ENCODE assay signal across 15 cellular contexts in genomic region chr7:43621729-43622448, GRCh38. TPM values are rescaled to one million over a fixed set of nuclear protein-coding genes. Genes with fewer than 3 reads are reported as not detected.
DNase-seq lines count a peak whose midpoint lies in the region; ATAC-seq and TF ChIP-seq lines count a peak whose summit lies in the region.
"Had no signal": no experiment of that assay in that cellular context is flagged by ENCODE, and none has a peak within 500 bp of the region (broad histone marks: within the 10 kb centered on the region; RNA-seq: fewer than 3 reads in every experiment).

No MANE protein-coding gene starts in this region.

- TF ChIP-seq POLR2A in gastrocnemius medialis (IDR thresholded peaks at IDR 0.05), result no peak

- no peaks in the 10 kb centered on the region for H3K27me3 ChIP-seq in effector memory CD4-positive, alpha-beta T cell (replicated peaks; ENCODE audit: control insufficient read depth, insufficient read depth, low read length, poor library complexity, severe bottlenecking)
- H3K27me3 ChIP-seq in gastrocnemius medialis, result no peaks in the 10 kb centered on the region
- H3K27me3 ChIP-seq: esophagus squamous epithelium, vagina had no signal

- H3K9me3 Mint-ChIP-seq in activated T-cell treated with anti-CD3 and anti-CD28 coated beads, Interleukin-2, amount 50 U/mL, for 4 hours, result no peaks in the 10 kb centered on the region
- H3K9me3 Mint-ChIP-seq in T-helper 1 cell treated with Interleukin-12 subunit alpha and Interleukin-12 subunit beta and Interleukin-4 antibody, amounts not matched to agents 30 μg/mL and 1 μg/mL, for 36 hours, result no peaks in the 10 kb centered on the region
- no peaks in the 10 kb centered on the region for H3K9me3 Mint-ChIP-seq in stimulated activated naive B cell treated with anti-CD40 and anti-IgM and Interleukin-4, amounts not matched to agents 10 μg/mL and 1 μg/mL and 100 μg/mL, for 72 hours
- H3K9me3 Mint-ChIP-seq: H9 had no signal

- H3K4me3 ChIP-seq in effector memory CD4-positive, alpha-beta T cell (ENCODE audit: insufficient read depth, low read depth, low read length, poor library complexity, severe bottlenecking), result no peak overlapping the region
- H3K4me3 ChIP-seq in gastrocnemius medialis, result no peak overlapping the region
- H3K4me3 ChIP-seq: esophagus squamous epithelium, PC-9, vagina had no signal

- in situ Hi-C loops in gastrocnemius medialis (cut with MboI; ENCODE audit: low sequenced_read_pairs in 4 of 4), result no loop called here

- H3K36me3 ChIP-seq in effector memory CD4-positive, alpha-beta T cell (ENCODE audit: control insufficient read depth, insufficient read depth, low read length), result peaks cover 45% of the 10 kb centered on the region
- peaks cover 0 to 32% of the 10 kb centered on the region in 2 donors for H3K36me3 ChIP-seq in gastrocnemius medialis

- H3K4me3 Mint-ChIP-seq in activated T-cell treated with anti-CD3 and anti-CD28 coated beads, Interleukin-2, amount 50 U/mL, for 4 hours, result peak overlapping the region; percentile 62
- peak overlapping the region; percentile 18 for H3K4me3 Mint-ChIP-seq in T-helper 1 cell treated with Interleukin-12 subunit alpha and Interleukin-12 subunit beta and Interleukin-4 antibody, amounts not matched to agents 30 μg/mL and 1 μg/mL, for 36 hours
- peak overlapping the region; percentile 9 to 30 for H3K4me3 Mint-ChIP-seq in stimulated activated naive B cell treated with anti-CD40 and anti-IgM and Interleukin-4, amounts not matched to agents 10 μg/mL and 1 μg/mL and 100 μg/mL, for 72 hours
- H3K4me3 Mint-ChIP-seq: H9 had no signal

- peaks cover 40% of the 10 kb centered on the region for H3K36me3 Mint-ChIP-seq in activated T-cell treated with anti-CD3 and anti-CD28 coated beads, Interleukin-2, amount 50 U/mL, for 4 hours (ENCODE audit: insufficient read depth)
- peaks cover 46% of the 10 kb centered on the region for H3K36me3 Mint-ChIP-seq in T-helper 1 cell treated with Interleukin-12 subunit alpha and Interleukin-12 subunit beta and Interleukin-4 antibody, amounts not matched to agents 30 μg/mL and 1 μg/mL, for 36 hours (ENCODE audit: low read depth)
- peaks cover 24 to 43% of the 10 kb centered on the region in 2 donors for H3K36me3 Mint-ChIP-seq in stimulated activated naive B cell treated with anti-CD40 and anti-IgM and Interleukin-4, amounts not matched to agents 10 μg/mL and 1 μg/mL and 100 μg/mL, for 72 hours

- no peaks in the 10 kb centered on the region for H3K27me3 Mint-ChIP-seq in activated T-cell treated with anti-CD3 and anti-CD28 coated beads, Interleukin-2, amount 50 U/mL, for 4 hours (ENCODE audit: low read depth)
- no peaks in the 10 kb centered on the region for H3K27me3 Mint-ChIP-seq in T-helper 1 cell treated with Interleukin-12 subunit alpha and Interleukin-12 subunit beta and Interleukin-4 antibody, amounts not matched to agents 30 μg/mL and 1 μg/mL, for 36 hours (ENCODE audit: low read depth)
- H3K27me3 Mint-ChIP-seq in stimulated activated naive B cell treated with anti-CD40 and anti-IgM and Interleukin-4, amounts not matched to agents 10 μg/mL and 1 μg/mL and 100 μg/mL, for 72 hours, result no peaks in the 10 kb centered on the region

- intact Hi-C loops in gastrocnemius medialis (cut with DNase I; ENCODE audit: low total_unique reads), result no loop called here

- ATAC-seq in activated T-cell treated with anti-CD3 and anti-CD28 coated beads, Interleukin-2, amount 50 U/mL, for 4 hours, result peak; percentile 71 to 78
- ATAC-seq in stimulated activated naive B cell treated with anti-CD40 and anti-IgM and Interleukin-4, amounts not matched to agents 10 μg/mL and 1 μg/mL and 100 μg/mL, for 72 hours (replicated peaks), result peak; percentile 64 to 68
- no peak for ATAC-seq in gastrocnemius medialis

- no peak for DNase-seq in activated T-cell treated with anti-CD3 and anti-CD28 coated beads, Interleukin-2, amount 50 U/mL, for 4 hours
- DNase-seq in activated T-cell treated with anti-CD3 and anti-CD28 coated beads, Interleukin-2, amount 50 U/mL, for 48 hours, result no peak
- DNase-seq in effector memory CD4-positive, alpha-beta T cell, result no peak
- no peak for DNase-seq in stimulated activated naive B cell treated with anti-CD40 and anti-IgM and Interleukin-4, amounts not matched to agents 10 μg/mL and 1 μg/mL and 100 μg/mL, for 72 hours
- DNase-seq in SW 1271 (lab: John Stamatoyannopoulos, UW) (no peak), gastrocnemius medialis (no peak), DMS 273 treated with DMSO at 0.1 percent for 48 hours (lab: John Stamatoyannopoulos, UW) (no peak)
- DNase-seq: activated CD8-positive, alpha-beta memory T cell treated with anti-CD3 and anti-CD28 coated beads, Interleukin-2, amount 50 U/mL, for 4 hours; esophagus squamous epithelium; H9; NCI-H226; PC-9 had no signal

- H3K27ac ChIP-seq in effector memory CD4-positive, alpha-beta T cell (ENCODE audit: insufficient read depth, low read length, poor library complexity, severe bottlenecking), result peak overlapping the region; percentile 11
- no peak overlapping the region for H3K27ac ChIP-seq in gastrocnemius medialis
- H3K27ac ChIP-seq: esophagus squamous epithelium, parathyroid adenoma, PC-9, vagina had no signal

- H3K27ac Mint-ChIP-seq in T-helper 1 cell treated with Interleukin-12 subunit alpha and Interleukin-12 subunit beta and Interleukin-4 antibody, amounts not matched to agents 30 μg/mL and 1 μg/mL, for 36 hours, result peak overlapping the region; percentile 46
- H3K27ac Mint-ChIP-seq in stimulated activated naive B cell treated with anti-CD40 and anti-IgM and Interleukin-4, amounts not matched to agents 10 μg/mL and 1 μg/mL and 100 μg/mL, for 72 hours, result peak overlapping the region; percentile 2

- peaks cover 58% of the 10 kb centered on the region for H3K4me1 Mint-ChIP-seq in activated T-cell treated with anti-CD3 and anti-CD28 coated beads, Interleukin-2, amount 50 U/mL, for 4 hours (ENCODE audit: low read depth)
- H3K4me1 Mint-ChIP-seq in T-helper 1 cell treated with Interleukin-12 subunit alpha and Interleukin-12 subunit beta and Interleukin-4 antibody, amounts not matched to agents 30 μg/mL and 1 μg/mL, for 36 hours (ENCODE audit: low read depth), result peaks cover 49% of the 10 kb centered on the region
- H3K4me1 Mint-ChIP-seq in stimulated activated naive B cell treated with anti-CD40 and anti-IgM and Interleukin-4, amounts not matched to agents 10 μg/mL and 1 μg/mL and 100 μg/mL, for 72 hours, result peaks cover 28 to 49% of the 10 kb centered on the region in 2 donors

- peaks cover 56% of the 10 kb centered on the region for H3K4me1 ChIP-seq in effector memory CD4-positive, alpha-beta T cell (ENCODE audit: control insufficient read depth, insufficient read depth, low read length, poor library complexity, severe bottlenecking)
- H3K4me1 ChIP-seq in gastrocnemius medialis, result no peaks in the 10 kb centered on the region
- H3K4me1 ChIP-seq: esophagus squamous epithelium, parathyroid adenoma, vagina had no signal

- H3K9me3 ChIP-seq in effector memory CD4-positive, alpha-beta T cell (ENCODE audit: control insufficient read depth, low read length), result no peaks in the 10 kb centered on the region
- no peaks in the 10 kb centered on the region for H3K9me3 ChIP-seq in gastrocnemius medialis
- H3K9me3 ChIP-seq: esophagus squamous epithelium, vagina had no signal

- no peak for TF ChIP-seq CTCF in gastrocnemius medialis (IDR thresholded peaks at IDR 0.05 in 4 of 5, conservative IDR thresholded peaks at IDR 0.05 in 1 of 5)

RNA-seq across cellular contexts. Expression of gene STK17A, which starts 39.0 kb away (rescaled TPM):
- 10 to 100 TPM; 32.0 to 40.1 (median 33.3) TPM for total RNA-seq in activated T-cell treated with anti-CD3 and anti-CD28 coated beads, Interleukin-2, amount 50 U/mL, for 4 hours
- 10 to 100 TPM; 19.7 to 22.3 (median 21.4) TPM for total RNA-seq in gastrocnemius medialis

Comparison
In these comparisons a context has a peak if more than half of its experiments do, and no peak if none do; other contexts are left out.
1. ATAC-seq: peak in activated T-cell treated with anti-CD3 and anti-CD28 coated beads, Interleukin-2, amount 50 U/mL, for 4 hours (2 of 2) and stimulated activated naive B cell treated with anti-CD40 and anti-IgM and Interleukin-4, amounts not matched to agents 10 μg/mL and 1 μg/mL and 100 μg/mL, for 72 hours (2 of 2); none in gastrocnemius medialis (0 of 2).
2. Peak in every context shown above with its lines, with median percentiles within 50 percentile points of each other: H3K4me3 Mint-ChIP-seq.